18 cellular contexts compared by ENCODE assay signal in the genomic region with DNA sequence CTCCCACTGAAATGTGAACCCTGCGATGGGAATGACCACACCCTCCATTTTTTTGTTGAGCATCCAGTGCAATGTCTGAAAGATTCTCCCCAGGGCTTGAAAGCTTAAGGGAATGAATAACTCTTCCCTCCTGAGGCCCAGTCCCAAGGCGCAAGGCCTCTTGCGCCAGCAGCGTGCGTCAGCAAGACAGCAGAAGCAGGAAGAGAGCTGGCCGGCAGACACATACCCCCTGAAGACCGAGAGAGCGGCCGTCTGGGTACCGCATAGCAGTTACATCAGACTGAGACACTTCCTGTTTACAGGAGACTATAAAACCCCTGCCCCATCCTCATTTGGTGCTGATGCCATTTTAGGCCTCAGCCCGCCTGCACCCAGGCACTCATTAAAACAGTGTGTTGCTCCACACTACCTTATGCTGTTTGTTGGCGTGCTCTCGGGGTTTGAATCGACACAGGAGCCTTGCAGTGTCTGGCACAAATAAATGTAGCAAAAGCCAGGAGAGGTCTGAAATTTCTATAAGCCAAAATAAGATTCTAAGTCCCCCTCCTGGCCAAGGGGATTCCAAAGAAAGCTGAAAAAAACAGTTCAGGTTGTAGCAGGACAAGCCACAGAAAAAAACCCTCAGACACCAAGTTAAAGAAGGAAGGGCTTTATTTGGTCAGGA.
DNase-seq lines count a peak whose midpoint lies in the region; ATAC-seq and TF ChIP-seq lines count a peak whose summit lies in the region.
"Had no signal": no experiment of that assay in that cellular context is flagged by ENCODE, and none has a peak within 500 bp of the region (broad histone marks: within the 10 kb centered on the region; RNA-seq: fewer than 3 reads in every experiment).

No MANE protein-coding gene starts in this region.

- H3K9me3 ChIP-seq in osteoblast (ENCODE audit: low read depth, low read length), result no peaks in the 10 kb centered on the region
- H3K9me3 ChIP-seq: suprapubic skin had no signal

- H3K36me3 ChIP-seq in osteoblast (ENCODE audit: insufficient read depth, low read length), result no peaks in the 10 kb centered on the region
- H3K36me3 ChIP-seq: lower lobe of right lung, SJCRH30, suprapubic skin had no signal

- H3K79me2 ChIP-seq in osteoblast (ENCODE audit: insufficient read depth, low read length), result no peaks in the 10 kb centered on the region

- no peaks in the 10 kb centered on the region for H4K20me1 ChIP-seq in osteoblast (ENCODE audit: insufficient read depth, low read length)

- peaks cover 23% of the 10 kb centered on the region for H3K4me1 ChIP-seq in osteoblast (ENCODE audit: insufficient read depth, low read length)
- H3K4me1 ChIP-seq: lower lobe of right lung, suprapubic skin had no signal

- DNase-seq in GM04503 (ENCODE audit: low read depth) (peak; percentile 35), NOMO-1 treated with DMSO at 0.1 percent for 48 hours (lab: John Stamatoyannopoulos, UW; ENCODE audit: unreplicated experiment) (peak; percentile 85), cerebellum (ENCODE audit: low spot score) (peak; percentile 30), osteoblast (ENCODE audit: insufficient read length, low spot score, missing footprints) (peak; percentile 6), NCI-H1436 treated with DMSO at 0.1 percent for 48 hours (lab: John Stamatoyannopoulos, UW) (no peak), superior temporal gyrus (ENCODE audit: extremely low spot score) (no peak)
- DNase-seq: activated CD4-positive, alpha-beta T cell treated with anti-CD3 and anti-CD28 coated beads, Interleukin-2, amount 50 U/mL, for 48 hours; activated T-cell treated with anti-CD3 and anti-CD28 coated beads, Interleukin-2, amount 50 U/mL, for 24 hours; AML-193; central memory CD4-positive, alpha-beta T cell; lower lobe of right lung; natural killer cell; stimulated activated CD4-positive, alpha-beta T cell treated with anti-CD3 and anti-CD28 coated beads, Interleukin-1b, Interleukin-23, amount 100 ng/mL, for 48 hours had no signal

- H2AFZ ChIP-seq in osteoblast (ENCODE audit: low read length), result peak overlapping the region; percentile 24

- H3K27ac ChIP-seq in osteoblast (ENCODE audit: low read depth, low read length), result peak overlapping the region; percentile 97
- H3K27ac ChIP-seq: lower lobe of right lung, SJCRH30, suprapubic skin had no signal

- no peak overlapping the region for H3K4me3 ChIP-seq in osteoblast (ENCODE audit: insufficient read depth, low read length)
- H3K4me3 ChIP-seq: lower lobe of right lung, SJCRH30, suprapubic skin had no signal

- ATAC-seq in GM18868 (IDR thresholded peaks at IDR 0.05; ENCODE audit: unreplicated experiment) (no peak), HG02610 (IDR thresholded peaks at IDR 0.05; ENCODE audit: unreplicated experiment) (no peak)
- ATAC-seq: activated naive CD4-positive, alpha-beta T cell treated with anti-CD3 and anti-CD28 coated beads, Interleukin-2, amount 50 U/mL, for 72 hours; lower lobe of right lung; natural killer cell had no signal

- peak overlapping the region; percentile 60 for H3K4me2 ChIP-seq in osteoblast (ENCODE audit: insufficient read depth, low read length)

- no peak for TF ChIP-seq CTCF in osteoblast (IDR thresholded peaks at IDR 0.05; ENCODE audit: extremely low read depth, low read depth, low read length)

- H3K27me3 ChIP-seq in osteoblast (ENCODE audit: insufficient read depth, low read length), result no peaks in the 10 kb centered on the region
- H3K27me3 ChIP-seq: SJCRH30, suprapubic skin had no signal

Comparison
In these comparisons a context has a peak if more than half of its experiments do, and no peak if none do; other contexts are left out.
1. DNase-seq: peak in GM04503 (single experiment), NOMO-1 treated with DMSO at 0.1 percent for 48 hours (single experiment), cerebellum (single experiment) and osteoblast (single experiment); none in NCI-H1436 treated with DMSO at 0.1 percent for 48 hours (single experiment) and superior temporal gyrus (single experiment).